Comparison of ENCODE assay signal across 23 cellular contexts in the genomic region with DNA sequence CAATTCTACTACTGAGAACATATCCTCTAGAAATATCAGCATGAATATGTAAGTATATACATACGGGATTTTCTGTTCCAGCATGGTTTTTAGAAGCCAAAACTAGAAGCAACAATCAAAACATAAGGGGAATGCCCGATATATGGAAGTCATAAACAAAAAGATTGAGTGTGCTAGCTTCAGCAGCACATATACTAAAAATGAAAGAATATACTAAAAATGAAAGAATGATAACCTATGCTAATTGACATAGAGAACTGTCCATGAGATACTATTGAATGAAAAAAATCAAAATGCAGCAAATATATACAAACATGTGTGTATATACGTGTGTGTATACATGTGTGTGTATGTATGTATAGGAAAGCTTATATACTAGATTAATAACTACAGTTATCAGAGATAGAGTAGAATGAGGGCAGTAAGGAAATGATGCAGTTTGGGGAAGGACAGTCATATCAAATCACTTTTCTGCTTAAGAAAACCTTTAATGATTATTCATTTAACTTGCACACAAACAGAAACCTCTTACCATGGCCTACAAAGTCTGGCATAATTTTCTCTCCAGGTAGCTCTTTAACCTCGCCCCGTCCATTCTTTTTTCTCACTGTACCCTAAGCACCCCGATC.
"Had no signal": no experiment of that assay in that cellular context is flagged by ENCODE, and none has a peak within 500 bp of the region (broad histone marks: within the 10 kb centered on the region; RNA-seq: fewer than 3 reads in every experiment).

No MANE protein-coding gene starts in this region.

- DNase-seq: activated CD4-positive, alpha-beta memory T cell treated with anti-CD3 and anti-CD28 coated beads, Interleukin-2, amount 10 ng/mL, durations not matched to agents 7 days and 5 days; activated CD4-positive, alpha-beta T cell treated with anti-CD3 and anti-CD28 coated beads for 48 hours; activated CD4-positive, CD25-positive, alpha-beta regulatory T cell; activated effector memory CD4-positive, alpha-beta T cell treated with Interleukin-2 at 50 U/mL for 16 hours; activated naive CD4-positive, alpha-beta T cell treated with anti-CD3 and anti-CD28 coated beads for 36 hours; activated T-cell treated with anti-CD3 and anti-CD28 coated beads, Interleukin-2, amount 50 U/mL, for 24 hours; amygdala; cerebellar nuclear complex; glutamatergic neuron; hippocampal formation; kidney glomerular epithelial cell; left lung; naive thymus-derived CD8-positive, alpha-beta T cell; small intestine; stimulated activated CD4-positive, alpha-beta T cell treated with anti-CD3 and anti-CD28 coated beads, Interleukin-2, amount 100 ng/mL, for 24 hours had no signal

- H3K4me1 Mint-ChIP-seq: naive thymus-derived CD8-positive, alpha-beta T cell had no signal

- H3K4me1 ChIP-seq: esophagus muscularis mucosa, left lung, vagina had no signal

- H3K27ac ChIP-seq: coronary artery, esophagus muscularis mucosa, left lung, vagina had no signal

- H3K4me3 Mint-ChIP-seq: activated CD4-positive, alpha-beta memory T cell treated with anti-CD3 and anti-CD28 coated beads, Interleukin-2, amount 10 ng/mL, durations not matched to agents 7 days and 5 days; activated naive CD4-positive, alpha-beta T cell treated with anti-CD3 and anti-CD28 coated beads for 36 hours; activated T-cell treated with anti-CD3 and anti-CD28 coated beads, Interleukin-2, amount 50 U/mL, for 24 hours; naive thymus-derived CD8-positive, alpha-beta T cell; stimulated activated memory B cell treated with anti-CD40 and anti-IgM and Interleukin-4, amounts not matched to agents 10 μg/mL and 1 μg/mL and 100 μg/mL, for 72 hours; type B pancreatic cell had no signal

- ATAC-seq: left lung; naive thymus-derived CD8-positive, alpha-beta T cell; sciatic nerve; stimulated activated memory B cell treated with anti-CD40 and anti-IgM and Interleukin-4, amounts not matched to agents 10 μg/mL and 1 μg/mL and 100 μg/mL, for 72 hours had no signal

- H3K36me3 ChIP-seq: esophagus muscularis mucosa, left lung, vagina had no signal

- H3K27ac Mint-ChIP-seq: activated CD4-positive, alpha-beta memory T cell treated with anti-CD3 and anti-CD28 coated beads, Interleukin-2, amount 10 ng/mL, durations not matched to agents 7 days and 5 days; activated naive CD4-positive, alpha-beta T cell treated with anti-CD3 and anti-CD28 coated beads for 36 hours; activated T-cell treated with anti-CD3 and anti-CD28 coated beads, Interleukin-2, amount 50 U/mL, for 24 hours; naive thymus-derived CD8-positive, alpha-beta T cell; stimulated activated memory B cell treated with anti-CD40 and anti-IgM and Interleukin-4, amounts not matched to agents 10 μg/mL and 1 μg/mL and 100 μg/mL, for 72 hours; type B pancreatic cell had no signal

- H3K27me3 ChIP-seq: esophagus muscularis mucosa, left lung, vagina had no signal

- H3K9me3 ChIP-seq: esophagus muscularis mucosa, vagina had no signal

- H3K36me3 Mint-ChIP-seq: naive thymus-derived CD8-positive, alpha-beta T cell; stimulated activated memory B cell treated with anti-CD40 and anti-IgM and Interleukin-4, amounts not matched to agents 10 μg/mL and 1 μg/mL and 100 μg/mL, for 72 hours; type B pancreatic cell had no signal

- FAIRE-seq: bronchial epithelial cell, frontal cortex, small intestine had no signal

- H3K4me3 ChIP-seq: coronary artery, esophagus muscularis mucosa, left lung, vagina had no signal
